14 cellular contexts compared by ENCODE assay signal in genomic region chr9:115289757-115290208, GRCh38.
DNase-seq lines count a peak whose midpoint lies in the region; ATAC-seq and TF ChIP-seq lines count a peak whose summit lies in the region.
"Had no signal": no experiment of that assay in that cellular context is flagged by ENCODE, and none has a peak within 500 bp of the region (broad histone marks: within the 10 kb centered on the region; RNA-seq: fewer than 3 reads in every experiment).

No MANE protein-coding gene starts in this region.

- H3K9me3 Mint-ChIP-seq in GM23338: no peaks in the 10 kb centered on the region
- H3K9me3 Mint-ChIP-seq: activated naive CD4-positive, alpha-beta T cell treated with anti-CD3 and anti-CD28 coated beads for 36 hours had no signal

- H3K9ac ChIP-seq in PC-3 (ENCODE audit: low read length): no peak overlapping the region

- H3K9me2 ChIP-seq in PC-3 (replicated peaks; ENCODE audit: low read length) (no peaks in the 10 kb centered on the region), GM23338 (ENCODE audit: insufficient read depth) (0 out of 2 replicates have a peak, but pooled peaks cover 2% of the 10 kb centered on the region)

- H3F3A ChIP-seq in PC-3 (ENCODE audit: low read length, unreplicated experiment): no peaks in the 10 kb centered on the region
- no peaks in the 10 kb centered on the region for H3F3A ChIP-seq in GM23338 (replicated peaks; ENCODE audit: low read depth)

- H3K9me3 ChIP-seq in PC-3 (ENCODE audit: low read length): no peaks in the 10 kb centered on the region

- H3K27me3 Mint-ChIP-seq in GM23338 (ENCODE audit: insufficient read depth, low read depth, poor library complexity): peaks cover 5% of the 10 kb centered on the region

- H4K20me1 ChIP-seq in PC-3 (ENCODE audit: low read length) (no peaks in the 10 kb centered on the region), GM23338 (replicated peaks; ENCODE audit: insufficient read depth) (no peaks in the 10 kb centered on the region; the same call in 1 of the 2 replicates)

- H3K27ac ChIP-seq in PC-3 (ENCODE audit: low read length) (no peak overlapping the region), GM23338 (ENCODE audit: low read depth) (no peak overlapping the region)
- H3K27ac ChIP-seq: 22Rv1 had no signal

- no peak for TF ChIP-seq CTCF in fibroblast of the aortic adventitia (IDR thresholded peaks at IDR 0.05; ENCODE audit: insufficient read depth, low read length)
- no peak for TF ChIP-seq CTCF in retinal pigment epithelial cell (conservative IDR thresholded peaks at IDR 0.05; ENCODE audit: low read depth, low read length)
- TF ChIP-seq CTCF in PC-3 (conservative IDR thresholded peaks at IDR 0.05; ENCODE audit: low read depth, low read length): no peak
- no peak for TF ChIP-seq CTCF in GM23338 (conservative IDR thresholded peaks at IDR 0.05; ENCODE audit: low read depth in 2 of 2)

- no peak overlapping the region for H3K4me3 Mint-ChIP-seq in GM23338
- H3K4me3 Mint-ChIP-seq: activated naive CD4-positive, alpha-beta T cell treated with anti-CD3 and anti-CD28 coated beads for 36 hours; central memory CD8-positive, alpha-beta T cell had no signal

- CTCF ChIA-PET in PC-3 (lab: Charles Lee): no interaction called here

- H3K4me3 ChIP-seq in fibroblast of the aortic adventitia (ENCODE audit: low read depth, low read length) (no peak overlapping the region), retinal pigment epithelial cell (ENCODE audit: low read length) (no peak overlapping the region), PC-3 (ENCODE audit: low read length) (no peak overlapping the region), GM23338 (no peak overlapping the region)

- DNase-seq in DMS 273 (lab: John Stamatoyannopoulos, UW; ENCODE audit: unreplicated experiment) (peak; percentile 31), DMS 273 treated with DMSO at 0.1 percent for 48 hours (lab: John Stamatoyannopoulos, UW) (no peak), RPMI7951 (ENCODE audit: low read depth) (peak; percentile 90), fibroblast of the aortic adventitia (ENCODE audit: low read depth) (peak; percentile 55), retinal pigment epithelial cell (ENCODE audit: low read depth) (peak; percentile 70), PC-3 (no peak), GM23338 (ENCODE audit: low spot score) (no peak)
- DNase-seq: activated CD4-positive, CD25-positive, alpha-beta regulatory T cell treated with anti-CD3 and anti-CD28 coated beads, Interleukin-2, amount 50 U/mL, for 72 hours; activated CD8-positive, alpha-beta memory T cell treated with anti-CD3 and anti-CD28 coated beads, Interleukin-2, amount 50 U/mL, for 48 hours; activated naive CD4-positive, alpha-beta T cell treated with anti-CD3 and anti-CD28 coated beads for 36 hours; COR-L47 had no signal

- H2AFZ ChIP-seq in PC-3 (ENCODE audit: low read length): no peak overlapping the region
- H2AFZ ChIP-seq in GM23338: no peak overlapping the region

- POLR2A ChIA-PET in PC-3 (lab: Charles Lee; ENCODE audit: unreplicated experiment): no interaction called here

- H3K36me3 Mint-ChIP-seq in GM23338 (ENCODE audit: low read depth): no peaks in the 10 kb centered on the region

- H3K4me2 ChIP-seq in PC-3 (ENCODE audit: low read length): no peak overlapping the region
- H3K4me2 ChIP-seq in GM23338: no peak overlapping the region

- H3K36me3 ChIP-seq in PC-3 (ENCODE audit: low read depth, low read length): no peaks in the 10 kb centered on the region
- no peaks in the 10 kb centered on the region for H3K36me3 ChIP-seq in GM23338 (ENCODE audit: insufficient read depth)

- no peak overlapping the region for H3K27ac Mint-ChIP-seq in GM23338
- H3K27ac Mint-ChIP-seq: activated naive CD4-positive, alpha-beta T cell treated with anti-CD3 and anti-CD28 coated beads for 36 hours had no signal

- peaks cover 8% of the 10 kb centered on the region for H3K4me1 Mint-ChIP-seq in GM23338
- H3K4me1 Mint-ChIP-seq: central memory CD8-positive, alpha-beta T cell had no signal

- intact Hi-C loops in PC-3 (cut with micrococcal nuclease): no loop called here

- ATAC-seq in HG02642 (IDR thresholded peaks at IDR 0.05; ENCODE audit: poor library complexity, unreplicated experiment) (no peak), PC-3 (no peak), GM23338 (no peak)

- H3K79me2 ChIP-seq in PC-3 (ENCODE audit: low read length) (no peaks in the 10 kb centered on the region), GM23338 (replicated peaks; ENCODE audit: insufficient read depth) (no peaks in the 10 kb centered on the region)

- no TSS peak for BruUV-seq in PC-3 (replicated peaks; lab: Mats Ljungman, UMichigan)

- H3K27me3 ChIP-seq in PC-3 (ENCODE audit: low read length) (no peaks in the 10 kb centered on the region), GM23338 (ENCODE audit: insufficient read depth) (no peaks in the 10 kb centered on the region)

- H3K4me1 ChIP-seq in PC-3 (ENCODE audit: insufficient read depth, low read length) (peaks cover 10% of the 10 kb centered on the region; the same call in 1 of the 2 replicates), GM23338 (ENCODE audit: insufficient read depth) (peaks cover 12% of the 10 kb centered on the region)

TF ChIP-seq in GM23338, 12 proteins besides CTCF, POLR2A, EP300 and RAD21 (continues in another document):
- no peak for TF ChIP-seq EZH2phosphoT487 (IDR thresholded peaks at IDR 0.05; ENCODE audit: unreplicated experiment)
- no peak for TF ChIP-seq ZNF331 (CRISPR knock-in tag; IDR thresholded peaks at IDR 0.05; ENCODE audit: low read depth)
- TF ChIP-seq ZNF114 (CRISPR knock-in tag; IDR thresholded peaks at IDR 0.05): no peak
- TF ChIP-seq, protein P1, sequence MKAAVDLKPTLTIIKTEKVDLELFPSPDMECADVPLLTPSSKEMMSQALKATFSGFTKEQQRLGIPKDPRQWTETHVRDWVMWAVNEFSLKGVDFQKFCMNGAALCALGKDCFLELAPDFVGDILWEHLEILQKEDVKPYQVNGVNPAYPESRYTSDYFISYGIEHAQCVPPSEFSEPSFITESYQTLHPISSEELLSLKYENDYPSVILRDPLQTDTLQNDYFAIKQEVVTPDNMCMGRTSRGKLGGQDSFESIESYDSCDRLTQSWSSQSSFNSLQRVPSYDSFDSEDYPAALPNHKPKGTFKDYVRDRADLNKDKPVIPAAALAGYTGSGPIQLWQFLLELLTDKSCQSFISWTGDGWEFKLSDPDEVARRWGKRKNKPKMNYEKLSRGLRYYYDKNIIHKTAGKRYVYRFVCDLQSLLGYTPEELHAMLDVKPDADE (IDR thresholded peaks at IDR 0.05): no peak
- TF ChIP-seq, protein P2, sequence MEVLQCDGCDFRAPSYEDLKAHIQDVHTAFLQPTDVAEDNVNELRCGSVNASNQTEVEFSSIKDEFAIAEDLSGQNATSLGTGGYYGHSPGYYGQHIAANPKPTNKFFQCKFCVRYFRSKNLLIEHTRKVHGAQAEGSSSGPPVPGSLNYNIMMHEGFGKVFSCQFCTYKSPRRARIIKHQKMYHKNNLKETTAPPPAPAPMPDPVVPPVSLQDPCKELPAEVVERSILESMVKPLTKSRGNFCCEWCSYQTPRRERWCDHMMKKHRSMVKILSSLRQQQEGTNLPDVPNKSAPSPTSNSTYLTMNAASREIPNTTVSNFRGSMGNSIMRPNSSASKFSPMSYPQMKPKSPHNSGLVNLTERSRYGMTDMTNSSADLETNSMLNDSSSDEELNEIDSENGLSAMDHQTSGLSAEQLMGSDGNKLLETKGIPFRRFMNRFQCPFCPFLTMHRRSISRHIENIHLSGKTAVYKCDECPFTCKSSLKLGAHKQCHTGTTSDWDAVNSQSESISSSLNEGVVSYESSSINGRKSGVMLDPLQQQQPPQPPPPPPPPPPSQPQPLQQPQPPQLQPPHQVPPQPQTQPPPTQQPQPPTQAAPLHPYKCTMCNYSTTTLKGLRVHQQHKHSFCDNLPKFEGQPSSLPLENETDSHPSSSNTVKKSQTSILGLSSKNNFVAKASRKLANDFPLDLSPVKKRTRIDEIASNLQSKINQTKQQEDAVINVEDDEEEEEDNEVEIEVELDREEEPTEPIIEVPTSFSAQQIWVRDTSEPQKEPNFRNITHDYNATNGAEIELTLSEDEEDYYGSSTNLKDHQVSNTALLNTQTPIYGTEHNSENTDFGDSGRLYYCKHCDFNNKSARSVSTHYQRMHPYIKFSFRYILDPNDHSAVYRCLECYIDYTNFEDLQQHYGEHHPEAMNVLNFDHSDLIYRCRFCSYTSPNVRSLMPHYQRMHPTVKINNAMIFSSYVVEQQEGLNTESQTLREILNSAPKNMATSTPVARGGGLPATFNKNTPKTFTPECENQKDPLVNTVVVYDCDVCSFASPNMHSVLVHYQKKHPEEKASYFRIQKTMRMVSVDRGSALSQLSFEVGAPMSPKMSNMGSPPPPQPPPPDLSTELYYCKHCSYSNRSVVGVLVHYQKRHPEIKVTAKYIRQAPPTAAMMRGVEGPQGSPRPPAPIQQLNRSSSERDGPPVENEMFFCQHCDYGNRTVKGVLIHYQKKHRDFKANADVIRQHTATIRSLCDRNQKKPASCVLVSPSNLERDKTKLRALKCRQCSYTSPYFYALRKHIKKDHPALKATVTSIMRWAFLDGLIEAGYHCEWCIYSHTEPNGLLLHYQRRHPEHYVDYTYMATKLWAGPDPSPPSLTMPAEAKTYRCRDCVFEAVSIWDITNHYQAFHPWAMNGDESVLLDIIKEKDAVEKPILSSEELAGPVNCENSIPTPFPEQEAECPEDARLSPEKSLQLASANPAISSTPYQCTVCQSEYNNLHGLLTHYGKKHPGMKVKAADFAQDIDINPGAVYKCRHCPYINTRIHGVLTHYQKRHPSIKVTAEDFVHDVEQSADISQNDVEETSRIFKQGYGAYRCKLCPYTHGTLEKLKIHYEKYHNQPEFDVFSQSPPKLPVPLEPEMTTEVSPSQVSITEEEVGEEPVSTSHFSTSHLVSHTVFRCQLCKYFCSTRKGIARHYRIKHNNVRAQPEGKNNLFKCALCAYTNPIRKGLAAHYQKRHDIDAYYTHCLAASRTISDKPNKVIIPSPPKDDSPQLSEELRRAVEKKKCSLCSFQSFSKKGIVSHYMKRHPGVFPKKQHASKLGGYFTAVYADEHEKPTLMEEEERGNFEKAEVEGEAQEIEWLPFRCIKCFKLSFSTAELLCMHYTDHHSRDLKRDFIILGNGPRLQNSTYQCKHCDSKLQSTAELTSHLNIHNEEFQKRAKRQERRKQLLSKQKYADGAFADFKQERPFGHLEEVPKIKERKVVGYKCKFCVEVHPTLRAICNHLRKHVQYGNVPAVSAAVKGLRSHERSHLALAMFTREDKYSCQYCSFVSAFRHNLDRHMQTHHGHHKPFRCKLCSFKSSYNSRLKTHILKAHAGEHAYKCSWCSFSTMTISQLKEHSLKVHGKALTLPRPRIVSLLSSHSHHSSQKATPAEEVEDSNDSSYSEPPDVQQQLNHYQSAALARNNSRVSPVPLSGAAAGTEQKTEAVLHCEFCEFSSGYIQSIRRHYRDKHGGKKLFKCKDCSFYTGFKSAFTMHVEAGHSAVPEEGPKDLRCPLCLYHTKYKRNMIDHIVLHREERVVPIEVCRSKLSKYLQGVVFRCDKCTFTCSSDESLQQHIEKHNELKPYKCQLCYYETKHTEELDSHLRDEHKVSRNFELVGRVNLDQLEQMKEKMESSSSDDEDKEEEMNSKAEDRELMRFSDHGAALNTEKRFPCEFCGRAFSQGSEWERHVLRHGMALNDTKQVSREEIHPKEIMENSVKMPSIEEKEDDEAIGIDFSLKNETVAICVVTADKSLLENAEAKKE (CRISPR knock-in tag; IDR thresholded peaks at IDR 0.05): no peak
- TF ChIP-seq JUNB (IDR thresholded peaks at IDR 0.05; ENCODE audit: unreplicated experiment): no peak
- TF ChIP-seq CREB1 (CRISPR knock-in tag; IDR thresholded peaks at IDR 0.05; ENCODE audit: low read depth): no peak

Comparison
In these comparisons a context has a peak if more than half of its experiments do, and no peak if none do; other contexts are left out.
1. DNase-seq: peak in DMS 273 (single experiment), RPMI7951 (single experiment), fibroblast of the aortic adventitia (single experiment) and retinal pigment epithelial cell (single experiment); none in DMS 273 treated with DMSO at 0.1 percent for 48 hours (single experiment), PC-3 (single experiment) and GM23338 (single experiment).